In the genomic region with DNA sequence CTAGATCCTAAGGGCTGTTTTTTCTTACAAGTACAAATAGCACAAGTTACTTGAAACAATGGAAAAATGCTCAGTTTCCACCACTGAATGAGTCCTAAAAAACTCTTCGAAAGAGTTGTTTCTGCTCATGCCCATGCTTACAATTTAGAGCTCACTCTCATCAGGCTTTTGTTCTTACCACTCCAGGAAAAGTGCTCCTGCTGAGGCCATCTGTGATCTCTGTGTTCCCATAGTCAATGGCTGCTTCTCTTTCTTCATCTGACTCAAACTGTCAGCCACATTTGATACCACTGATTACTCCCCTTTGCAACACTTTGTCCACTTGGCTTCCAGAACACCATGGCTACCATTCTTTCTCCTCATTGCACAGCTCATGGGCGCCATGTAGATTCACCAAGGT, we compare ENCODE assay signal across 23 cellular contexts.
"Had no signal": no experiment of that assay in that cellular context is flagged by ENCODE, and none has a peak within 500 bp of the region (broad histone marks: within the 10 kb centered on the region; RNA-seq: fewer than 3 reads in every experiment).

No MANE protein-coding gene starts in this region.

- FAIRE-seq: HepG2, RCC 7860 had no signal

- DNase-seq: IMR-90, Karpas-422, KG1, MG63, NCI-H1092, NCI-H1105 treated with DMSO at 0.1 percent for 48 hours, NCI-H1417 treated with DMSO at 0.1 percent for 48 hours, NCI-H1694, NCI-H187 treated with DMSO at 0.1 percent for 48 hours, NCI-H2029 treated with DMSO at 0.1 percent for 48 hours, NCI-H2171 treated with DMSO at 0.1 percent for 48 hours, NCI-H524, NCI-H526 treated with DMSO at 0.1 percent for 48 hours, NCI-H774, Right ventricle myocardium superior, RPMI8226, SIG-M5, SW 1271, T-helper 1 cell had no signal

- ATAC-seq: HepG2 had no signal

- H3K9me3 ChIP-seq: MG63, SJSA1 had no signal

- H3K4me3 ChIP-seq: MG63, SJSA1, SK-N-MC had no signal

- H3K27ac ChIP-seq: SJSA1, SK-N-MC had no signal

- H3K4me1 ChIP-seq: SJSA1 had no signal

- H3K36me3 ChIP-seq: MG63, SJSA1 had no signal

- H3K27me3 ChIP-seq: MG63, SJSA1 had no signal
